9 cellular contexts compared by ENCODE assay signal in the genomic region with DNA sequence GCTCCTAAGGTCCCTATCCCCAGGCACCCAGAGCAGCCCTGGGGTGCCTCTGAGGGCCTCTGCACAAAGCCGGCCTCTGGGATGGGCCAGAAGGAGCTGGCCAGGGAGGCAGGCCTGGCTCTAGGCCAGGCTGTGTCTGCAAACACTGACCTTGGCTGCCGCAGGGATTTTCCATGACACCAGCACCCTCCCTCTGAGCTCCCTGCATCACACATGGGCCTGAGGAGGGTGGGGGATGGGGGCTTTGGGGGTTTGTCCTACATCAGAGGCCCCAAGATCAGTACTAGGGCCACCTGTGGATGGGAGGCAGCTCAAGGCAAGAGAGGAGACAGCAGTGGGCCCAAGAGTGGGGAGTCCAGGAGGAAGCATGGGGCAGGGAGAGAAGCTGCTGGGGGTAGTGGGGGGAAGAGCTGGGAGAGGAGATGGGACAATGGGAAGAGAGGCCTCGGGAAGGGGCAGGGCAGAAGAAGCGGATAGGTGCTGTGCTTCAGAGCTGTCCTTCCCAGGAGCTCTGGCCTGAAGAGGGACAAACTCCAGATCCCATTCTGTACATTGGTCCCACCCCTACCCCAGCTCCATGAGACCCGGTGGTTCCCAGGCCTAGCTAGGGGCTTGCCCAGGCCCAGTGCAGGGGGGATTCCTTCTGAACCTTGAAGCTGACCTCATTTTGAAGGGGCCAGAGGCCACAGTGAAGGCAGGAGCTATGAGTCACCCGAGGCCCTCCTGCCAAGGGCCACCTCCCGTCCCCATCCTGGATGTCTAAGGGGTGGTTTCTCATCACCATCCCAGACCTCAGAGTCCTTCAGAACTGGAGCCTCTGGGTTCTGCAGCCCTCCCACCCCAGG. TPM values are rescaled to one million over a fixed set of nuclear protein-coding genes. Genes with fewer than 3 reads are reported as not detected.
DNase-seq lines count a peak whose midpoint lies in the region; TF ChIP-seq lines count a peak whose summit lies in the region.
"Had no signal": no experiment of that assay in that cellular context is flagged by ENCODE, and none has a peak within 500 bp of the region (broad histone marks: within the 10 kb centered on the region; RNA-seq: fewer than 3 reads in every experiment).

No MANE protein-coding gene starts in this region.

- no peaks in the 10 kb centered on the region for H3K9me3 Mint-ChIP-seq in activated naive CD4-positive, alpha-beta T cell treated with anti-CD3 and anti-CD28 coated beads for 36 hours

- intact Hi-C loops in testis (cut with DNase I; ENCODE audit: low total_unique reads) = no loop called here
- intact Hi-C loops in activated naive CD4-positive, alpha-beta T cell treated with anti-CD3 and anti-CD28 coated beads for 36 hours (cut with micrococcal nuclease) = no loop called here

- H3K4me1 ChIP-seq in HEK293 (ENCODE audit: control insufficient read depth, insufficient read depth, low read length) = peaks cover 6% of the 10 kb centered on the region
- H3K4me1 ChIP-seq in testis = peaks cover 55% of the 10 kb centered on the region

- no peak for TF ChIP-seq POLR2A in testis (IDR thresholded peaks at IDR 0.05)

- 36 to 43% methylated on average over 4 to 7 of the region's 7 CpGs for WGBS in testis, 2 donors

- CTCF ChIA-PET in HEK293 (lab: Yijun Ruan, JAX) = interaction anchor here (0.7 to 3.7 kb wide), 3 partner anchors 15 to 117 kb away, joined by 3 to 13 read pairs (median 3); no protein-coding TSS in a partner anchor
- CTCF ChIA-PET in activated naive CD4-positive, alpha-beta T cell treated with anti-CD3 and anti-CD28 coated beads for 36 hours (lab: Charles Lee) = no interaction called here

- H3K36me3 ChIP-seq in HEK293 (ENCODE audit: control insufficient read depth in 2 of 2, insufficient read depth in 1 of 2, low read length in 2 of 2) = no peaks in the 10 kb centered on the region
- no peaks in the 10 kb centered on the region for H3K36me3 ChIP-seq in brain microvascular endothelial cell (replicated peaks)
- H3K36me3 ChIP-seq in testis (ENCODE audit: low read depth, missing control alignments) = no peaks in the 10 kb centered on the region

- no peaks in the 10 kb centered on the region for H3K9me3 ChIP-seq in HEK293 (ENCODE audit: control insufficient read depth, insufficient read depth, low read depth, low read length)
- no peaks in the 10 kb centered on the region for H3K9me3 ChIP-seq in testis

- no peaks in the 10 kb centered on the region for H3K36me3 Mint-ChIP-seq in activated naive CD4-positive, alpha-beta T cell treated with anti-CD3 and anti-CD28 coated beads for 36 hours (ENCODE audit: low read depth)

- no peak overlapping the region for H3K27ac Mint-ChIP-seq in activated naive CD4-positive, alpha-beta T cell treated with anti-CD3 and anti-CD28 coated beads for 36 hours

- H3K27me3 Mint-ChIP-seq in activated naive CD4-positive, alpha-beta T cell treated with anti-CD3 and anti-CD28 coated beads for 36 hours (ENCODE audit: low read depth) = no peaks in the 10 kb centered on the region

- no peaks in the 10 kb centered on the region for H3K4me1 Mint-ChIP-seq in activated naive CD4-positive, alpha-beta T cell treated with anti-CD3 and anti-CD28 coated beads for 36 hours (ENCODE audit: low read depth)

- H3K27ac ChIP-seq in HEK293 (ENCODE audit: extremely low read depth, low read depth, low read length) (no peak overlapping the region), brain microvascular endothelial cell (no peak overlapping the region), testis (peak overlapping the region; percentile 73 to 82)

- POLR2A ChIA-PET in HEK293 (lab: Yijun Ruan, JAX) = interaction anchor here (0.9 kb wide), 1 partner anchor 14 kb away, joined by 4 read pairs; no protein-coding TSS in a partner anchor

- H3K4me3 Mint-ChIP-seq in activated naive CD4-positive, alpha-beta T cell treated with anti-CD3 and anti-CD28 coated beads for 36 hours = no peak overlapping the region

- H3K4me3 ChIP-seq in HEK293 (ENCODE audit: low read depth, low read length) = no peak overlapping the region
- no peak overlapping the region for H3K4me3 ChIP-seq in brain microvascular endothelial cell (ENCODE audit: low read depth, low read length)
- H3K4me3 ChIP-seq in testis = no peak overlapping the region

- in situ Hi-C loops in brain microvascular endothelial cell (cut with HindIII; ENCODE audit: low pct_ligation_motif_present, low sequenced_read_pairs) = no loop called here

- DNase-seq in brain microvascular endothelial cell (peak; percentile 61), kidney tubule cell (ENCODE audit: low spot score) (peak; percentile 82), testis (peak; percentile 96), NCI-H524 treated with DMSO at 0.1 percent for 48 hours (lab: John Stamatoyannopoulos, UW) (no peak), NCI-H1048 (lab: John Stamatoyannopoulos, UW) (no peak), germinal center (ENCODE audit: low spot score) (no peak)
- no peak for DNase-seq in activated naive CD4-positive, alpha-beta T cell treated with anti-CD3 and anti-CD28 coated beads for 36 hours
- DNase-seq: stimulated activated CD4-positive, alpha-beta T cell treated with anti-CD3 and anti-CD28 coated beads, Interleukin-4, amount 100 ng/mL, for 4 hours had no signal

- H3K27me3 ChIP-seq in brain microvascular endothelial cell (replicated peaks) = no peaks in the 10 kb centered on the region
- no peaks in the 10 kb centered on the region for H3K27me3 ChIP-seq in testis

- TF ChIP-seq CTCF in HEK293 (tag by site-specific recombination; IDR thresholded peaks at IDR 0.05) = no peak
- TF ChIP-seq CTCF in brain microvascular endothelial cell (IDR thresholded peaks at IDR 0.05; ENCODE audit: low read depth, low read length, missing control alignments) = no peak
- TF ChIP-seq CTCF in testis (IDR thresholded peaks at IDR 0.05) = no peak

TF ChIP-seq in HEK293, 187 proteins besides CTCF, POLR2A, EP300 and RAD21:
- TF ChIP-seq ZNF48 (tag by site-specific recombination; IDR thresholded peaks at IDR 0.05) = no peak
- no peak for TF ChIP-seq ZNF248 (tag by site-specific recombination; IDR thresholded peaks at IDR 0.05)
- TF ChIP-seq, protein P1, sequence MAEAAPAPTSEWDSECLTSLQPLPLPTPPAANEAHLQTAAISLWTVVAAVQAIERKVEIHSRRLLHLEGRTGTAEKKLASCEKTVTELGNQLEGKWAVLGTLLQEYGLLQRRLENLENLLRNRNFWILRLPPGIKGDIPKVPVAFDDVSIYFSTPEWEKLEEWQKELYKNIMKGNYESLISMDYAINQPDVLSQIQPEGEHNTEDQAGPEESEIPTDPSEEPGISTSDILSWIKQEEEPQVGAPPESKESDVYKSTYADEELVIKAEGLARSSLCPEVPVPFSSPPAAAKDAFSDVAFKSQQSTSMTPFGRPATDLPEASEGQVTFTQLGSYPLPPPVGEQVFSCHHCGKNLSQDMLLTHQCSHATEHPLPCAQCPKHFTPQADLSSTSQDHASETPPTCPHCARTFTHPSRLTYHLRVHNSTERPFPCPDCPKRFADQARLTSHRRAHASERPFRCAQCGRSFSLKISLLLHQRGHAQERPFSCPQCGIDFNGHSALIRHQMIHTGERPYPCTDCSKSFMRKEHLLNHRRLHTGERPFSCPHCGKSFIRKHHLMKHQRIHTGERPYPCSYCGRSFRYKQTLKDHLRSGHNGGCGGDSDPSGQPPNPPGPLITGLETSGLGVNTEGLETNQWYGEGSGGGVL (tag by site-specific recombination; IDR thresholded peaks at IDR 0.05) = peak; percentile 63
- TF ChIP-seq GLIS1 (tag by site-specific recombination; IDR thresholded peaks at IDR 0.05) = peak; percentile 73
- peak; percentile 41; the same call in 1 of the 2 replicates for TF ChIP-seq GLIS2 (tag by site-specific recombination; IDR thresholded peaks at IDR 0.05)
- TF ChIP-seq ZNF664 (tag by site-specific recombination; IDR thresholded peaks at IDR 0.05) = no peak
- TF ChIP-seq ZNF354C (tag by site-specific recombination; IDR thresholded peaks at IDR 0.05; ENCODE audit: borderline replicate concordance, low read depth) = no peak
- peak; percentile 25; the same call in 1 of the 2 replicates for TF ChIP-seq SCRT2 (tag by site-specific recombination; IDR thresholded peaks at IDR 0.05)
- TF ChIP-seq ZNF169 (tag by site-specific recombination; IDR thresholded peaks at IDR 0.05) = no peak
- peak; percentile 86; the same call in 1 of the 2 replicates for TF ChIP-seq ZNF341 (tag by site-specific recombination; IDR thresholded peaks at IDR 0.05; ENCODE audit: low read depth)
- peak; percentile 61 for TF ChIP-seq ZIC2 (tag by site-specific recombination; IDR thresholded peaks at IDR 0.05)

RNA-seq across cellular contexts. Expression of gene KCNK3, which starts 28.0 kb away (rescaled TPM):
- total RNA-seq in testis = 1 to 10 TPM; 1.0 to 2.5 TPM
- 1.5 TPM for polyA plus RNA-seq in testis (ENCODE audit: insufficient read depth, low read depth, low replicate concordance)
- total RNA-seq in activated naive CD4-positive, alpha-beta T cell treated with anti-CD3 and anti-CD28 coated beads for 36 hours = not detected

RNA-seq across cellular contexts. Expression of gene SLC35F6, which starts 43.5 kb away (rescaled TPM):
- 10 to 100 TPM; 40.4 to 42.5 TPM for total RNA-seq in testis
- polyA plus RNA-seq in testis (ENCODE audit: insufficient read depth, low read depth, low replicate concordance) = 15.5 TPM
- 1 to 10 TPM; 2.0 to 2.7 TPM for total RNA-seq in activated naive CD4-positive, alpha-beta T cell treated with anti-CD3 and anti-CD28 coated beads for 36 hours

Comparison
In these comparisons a context has a peak if more than half of its experiments do, and no peak if none do; other contexts are left out.
1. H3K27ac ChIP-seq: peak in testis (2 of 2); none in HEK293 (single experiment) and brain microvascular endothelial cell (single experiment).
2. DNase-seq: peak in brain microvascular endothelial cell (single experiment), kidney tubule cell (single experiment) and testis (single experiment); none in activated naive CD4-positive, alpha-beta T cell treated with anti-CD3 and anti-CD28 coated beads for 36 hours (single experiment), NCI-H524 treated with DMSO at 0.1 percent for 48 hours (single experiment), NCI-H1048 (single experiment) and germinal center (single experiment).
3. RNA of gene SLC35F6, which starts 43.5 kb away (total RNA-seq): 40.4 to 42.5 TPM in testis; 2.0 to 2.7 TPM in activated naive CD4-positive, alpha-beta T cell treated with anti-CD3 and anti-CD28 coated beads for 36 hours; every median in the first group is over 10 times any median in the second.